In the genomic region with DNA sequence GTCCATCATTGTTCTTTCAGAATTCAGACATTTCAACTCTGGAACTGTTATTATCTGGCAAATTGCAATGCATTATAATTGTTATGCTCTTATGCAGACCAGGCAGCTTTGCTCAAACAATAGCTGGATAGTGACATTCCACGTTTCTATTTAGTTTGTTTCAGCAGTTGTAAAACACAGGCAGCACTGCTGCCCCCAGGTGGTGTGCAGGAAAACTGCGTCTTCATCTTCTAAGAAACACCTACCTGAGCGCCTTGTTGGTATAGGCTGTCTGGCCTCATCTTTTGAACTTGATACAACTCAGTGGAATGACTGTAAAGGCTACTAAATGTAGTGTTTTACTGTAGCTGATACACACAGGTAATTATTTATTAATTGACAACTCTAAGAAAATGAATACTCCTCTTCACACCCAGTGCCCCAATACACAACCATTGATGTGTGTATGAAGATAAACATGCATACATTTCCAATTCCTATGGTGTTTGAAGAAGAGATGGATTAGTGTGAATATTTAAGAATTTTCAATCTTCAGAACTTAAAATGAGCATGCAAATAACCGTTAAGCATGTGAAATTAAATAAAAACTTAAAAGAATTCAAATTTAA, we compare ENCODE assay signal across 9 cellular contexts.
DNase-seq lines count a peak whose midpoint lies in the region; ATAC-seq and TF ChIP-seq lines count a peak whose summit lies in the region.
"Had no signal": no experiment of that assay in that cellular context is flagged by ENCODE, and none has a peak within 500 bp of the region (broad histone marks: within the 10 kb centered on the region; RNA-seq: fewer than 3 reads in every experiment).

No MANE protein-coding gene starts in this region.

- intact Hi-C loops in PC-3 (cut with micrococcal nuclease), result no loop called here
- intact Hi-C loops in CD8-positive, alpha-beta T cell (cut with DNase I, micrococcal nuclease), result no loop called here

- H3F3A ChIP-seq in PC-3 (ENCODE audit: low read length, unreplicated experiment), result no peaks in the 10 kb centered on the region

- H3K27me3 Mint-ChIP-seq in glutamatergic neuron (ENCODE audit: unreplicated experiment), result peaks cover 4% of the 10 kb centered on the region
- peaks cover 12% of the 10 kb centered on the region for H3K27me3 Mint-ChIP-seq in CD8-positive, alpha-beta T cell (ENCODE audit: low read depth)

- peaks cover 6% of the 10 kb centered on the region for H3K9me3 Mint-ChIP-seq in glutamatergic neuron (ENCODE audit: unreplicated experiment)
- H3K9me3 Mint-ChIP-seq in CD8-positive, alpha-beta T cell, result no peaks in the 10 kb centered on the region

- H3K27ac Mint-ChIP-seq in glutamatergic neuron (ENCODE audit: unreplicated experiment), result no peak overlapping the region
- H3K27ac Mint-ChIP-seq in CD8-positive, alpha-beta T cell, result no peak overlapping the region

- H3K27ac ChIP-seq in PC-3 (ENCODE audit: low read length), result no peak overlapping the region
- H3K27ac ChIP-seq in CD8-positive, alpha-beta T cell (ENCODE audit: low read depth, low read length), result no peak overlapping the region
- H3K27ac ChIP-seq: epithelial cell of prostate had no signal

- no peaks in the 10 kb centered on the region for H3K36me3 ChIP-seq in PC-3 (ENCODE audit: low read depth, low read length)
- no peaks in the 10 kb centered on the region for H3K36me3 ChIP-seq in CD8-positive, alpha-beta T cell (ENCODE audit: insufficient read depth, low read length)

- H3K9me3 ChIP-seq in PC-3 (ENCODE audit: low read length), result no peaks in the 10 kb centered on the region
- no peaks in the 10 kb centered on the region for H3K9me3 ChIP-seq in CD8-positive, alpha-beta T cell (ENCODE audit: low read length)

- no peak overlapping the region for H3K4me3 Mint-ChIP-seq in glutamatergic neuron (ENCODE audit: unreplicated experiment)
- H3K4me3 Mint-ChIP-seq in CD8-positive, alpha-beta T cell, result no peak overlapping the region

- no peaks in the 10 kb centered on the region for H3K4me1 ChIP-seq in PC-3 (ENCODE audit: insufficient read depth, low read length)
- H3K4me1 ChIP-seq in CD8-positive, alpha-beta T cell (ENCODE audit: insufficient read depth, low read length), result no peaks in the 10 kb centered on the region

- H3K36me3 Mint-ChIP-seq in glutamatergic neuron (ENCODE audit: unreplicated experiment), result no peaks in the 10 kb centered on the region
- H3K36me3 Mint-ChIP-seq in CD8-positive, alpha-beta T cell, result no peaks in the 10 kb centered on the region

- POLR2A ChIA-PET in PC-3 (lab: Charles Lee; ENCODE audit: unreplicated experiment), result no interaction called here
- POLR2A ChIA-PET in CD8-positive, alpha-beta T cell (lab: Charles Lee), result no interaction called here

- no peaks in the 10 kb centered on the region for H3K79me2 ChIP-seq in PC-3 (ENCODE audit: low read length)

- H3K4me3 ChIP-seq in PC-3 (ENCODE audit: low read length), result no peak overlapping the region
- H3K4me3 ChIP-seq in CD8-positive, alpha-beta T cell (ENCODE audit: low read depth, low read length), result no peak overlapping the region

- DNase-seq in stimulated activated CD4-positive, alpha-beta T cell treated with anti-CD3 and anti-CD28 coated beads, Interleukin-1b, Interleukin-23, amount 100 ng/mL, for 48 hours, result peak; percentile 22
- DNase-seq in stimulated activated CD4-positive, alpha-beta T cell treated with anti-CD3 and anti-CD28 coated beads, Interleukin-4, amount 100 ng/mL, for 24 hours, result no peak
- DNase-seq in PC-3, result peak; percentile 32
- DNase-seq in glutamatergic neuron, result peak; percentile 42
- no peak for DNase-seq in NCI-H1436 treated with DMSO at 0.1 percent for 48 hours (lab: John Stamatoyannopoulos, UW)
- DNase-seq in NCI-H1105 (lab: John Stamatoyannopoulos, UW), result no peak
- DNase-seq in CD8-positive, alpha-beta T cell, result no peak

- CTCF ChIA-PET in PC-3 (lab: Charles Lee), result interaction anchor here (0.6 kb wide), 1 partner anchor 218 kb away, joined by 3 read pairs; no protein-coding TSS in a partner anchor
- CTCF ChIA-PET in CD8-positive, alpha-beta T cell (lab: Charles Lee), result interaction anchor here (1.0 to 3.1 kb wide), 3 partner anchors 10 to 18 kb away, joined by 3 to 15 read pairs (median 3); no protein-coding TSS in a partner anchor

- no peak overlapping the region for H2AFZ ChIP-seq in PC-3 (ENCODE audit: low read length)

- BruUV-seq in PC-3 (replicated peaks; lab: Mats Ljungman, UMichigan), result no TSS peak

- H3K9ac ChIP-seq in PC-3 (ENCODE audit: low read length), result no peak overlapping the region

- TF ChIP-seq CTCF in PC-3 (conservative IDR thresholded peaks at IDR 0.05; ENCODE audit: low read depth, low read length), result peak; percentile 61
- peak; percentile 84 for TF ChIP-seq CTCF in glutamatergic neuron (IDR thresholded peaks at IDR 0.05; ENCODE audit: partially characterized antibody, unreplicated experiment)
- TF ChIP-seq CTCF in CD8-positive, alpha-beta T cell (IDR thresholded peaks at IDR 0.05), result no peak

- no peaks in the 10 kb centered on the region for H3K9me2 ChIP-seq in PC-3 (replicated peaks; ENCODE audit: low read length)

- ATAC-seq in PC-3 (no peak), GM18858 (IDR thresholded peaks at IDR 0.05; ENCODE audit: unreplicated experiment) (no peak)
- ATAC-seq in CD8-positive, alpha-beta T cell, result no peak

- no peak overlapping the region for H3K4me2 ChIP-seq in PC-3 (ENCODE audit: low read length)

- peaks cover 18% of the 10 kb centered on the region for H3K4me1 Mint-ChIP-seq in glutamatergic neuron (ENCODE audit: low read depth, unreplicated experiment)
- H3K4me1 Mint-ChIP-seq in CD8-positive, alpha-beta T cell (ENCODE audit: low read depth), result no peaks in the 10 kb centered on the region

- H3K27me3 ChIP-seq in PC-3 (ENCODE audit: low read length), result peaks cover 75% of the 10 kb centered on the region
- no peaks in the 10 kb centered on the region for H3K27me3 ChIP-seq in CD8-positive, alpha-beta T cell (ENCODE audit: insufficient read depth, low read length)

- H4K20me1 ChIP-seq in PC-3 (ENCODE audit: low read length), result no peaks in the 10 kb centered on the region

Comparison
In these comparisons a context has a peak if more than half of its experiments do, and no peak if none do; other contexts are left out.
1. DNase-seq: peak in stimulated activated CD4-positive, alpha-beta T cell treated with anti-CD3 and anti-CD28 coated beads, Interleukin-1b, Interleukin-23, amount 100 ng/mL, for 48 hours (single experiment), PC-3 (single experiment) and glutamatergic neuron (single experiment); none in stimulated activated CD4-positive, alpha-beta T cell treated with anti-CD3 and anti-CD28 coated beads, Interleukin-4, amount 100 ng/mL, for 24 hours (single experiment), NCI-H1436 treated with DMSO at 0.1 percent for 48 hours (single experiment), NCI-H1105 (single experiment) and CD8-positive, alpha-beta T cell (0 of 7).